Comparison of ENCODE assay signal across 8 cellular contexts in genomic region chr4:40316782-40317635, GRCh38. TPM values are rescaled to one million over a fixed set of nuclear protein-coding genes. Genes with fewer than 3 reads are reported as not detected.
DNase-seq lines count a peak whose midpoint lies in the region; ATAC-seq lines count a peak whose summit lies in the region.

No MANE protein-coding gene starts in this region.

- peaks cover 31% of the 10 kb centered on the region for H3K4me1 ChIP-seq in CD4-positive, alpha-beta memory T cell (ENCODE audit: insufficient read depth, low read length)

- peak overlapping the region; percentile 92 to 97 (median 95) for H3K27ac Mint-ChIP-seq in CD4-positive, alpha-beta memory T cell
- H3K27ac Mint-ChIP-seq in activated naive CD4-positive, alpha-beta T cell treated with anti-CD3 and anti-CD28 coated beads, Interleukin-2, amount 10 ng/mL, durations not matched to agents 7 days and 5 days, result peak overlapping the region; percentile 90

- peaks cover 15 to 37% (median 27%) of the 10 kb centered on the region in 4 donors for H3K4me1 Mint-ChIP-seq in CD4-positive, alpha-beta memory T cell
- peaks cover 59% of the 10 kb centered on the region for H3K4me1 Mint-ChIP-seq in activated naive CD4-positive, alpha-beta T cell treated with anti-CD3 and anti-CD28 coated beads, Interleukin-2, amount 10 ng/mL, durations not matched to agents 7 days and 5 days

- no peaks in the 10 kb centered on the region for H3K9me3 Mint-ChIP-seq in CD4-positive, alpha-beta memory T cell
- H3K9me3 Mint-ChIP-seq in activated naive CD4-positive, alpha-beta T cell treated with anti-CD3 and anti-CD28 coated beads, Interleukin-2, amount 10 ng/mL, durations not matched to agents 7 days and 5 days, result no peaks in the 10 kb centered on the region

- H3K27ac ChIP-seq in CD4-positive, alpha-beta memory T cell (ENCODE audit: low read depth, low read length), result peak overlapping the region; percentile 82

- POLR2A ChIA-PET in CD4-positive, alpha-beta memory T cell (lab: Charles Lee; ENCODE audit: partially characterized antibody), result interaction anchor here (0.5 to 2.5 kb wide), 30 partner anchors 8 to 897 kb away, joined by 3 to 19 read pairs (median 5); partner anchors contain the start of genes N4BP2, SMIM14 and UBE2K

- no peaks in the 10 kb centered on the region for H3K27me3 ChIP-seq in CD4-positive, alpha-beta memory T cell (ENCODE audit: insufficient read depth, low read length)
- H3K27me3 ChIP-seq in MG63, result no peaks in the 10 kb centered on the region

- intact Hi-C loops in CD4-positive, alpha-beta memory T cell (cut with micrococcal nuclease), result loop anchor here (1.0 to 2.0 kb wide), 5 partner anchors 8 to 260 kb away; partner anchors contain the start of gene N4BP2
- intact Hi-C loops in Right ventricle myocardium superior (cut with DNase I), result no loop called here

- peaks cover 0 to 3% of the 10 kb centered on the region in 2 donors for H3K36me3 Mint-ChIP-seq in CD4-positive, alpha-beta memory T cell
- no peaks in the 10 kb centered on the region for H3K36me3 Mint-ChIP-seq in activated naive CD4-positive, alpha-beta T cell treated with anti-CD3 and anti-CD28 coated beads, Interleukin-2, amount 10 ng/mL, durations not matched to agents 7 days and 5 days

- H3K4me3 Mint-ChIP-seq in CD4-positive, alpha-beta memory T cell, result peak overlapping the region; percentile 74 to 90 (median 84)
- peak overlapping the region; percentile 68 for H3K4me3 Mint-ChIP-seq in activated naive CD4-positive, alpha-beta T cell treated with anti-CD3 and anti-CD28 coated beads, Interleukin-2, amount 10 ng/mL, durations not matched to agents 7 days and 5 days

- peak overlapping the region; percentile 7 to 55 for H3K4me3 ChIP-seq in CD4-positive, alpha-beta memory T cell (ENCODE audit: low read length in 2 of 2)
- H3K4me3 ChIP-seq in MG63, result peak overlapping the region; percentile 45

- H3K9me3 ChIP-seq in CD4-positive, alpha-beta memory T cell (ENCODE audit: control insufficient read depth in 1 of 2, low read length in 2 of 2), result no peaks in the 10 kb centered on the region
- no peaks in the 10 kb centered on the region for H3K9me3 ChIP-seq in MG63

- peak; percentile 75 to 81 (median 78) for DNase-seq in CD4-positive, alpha-beta memory T cell
- DNase-seq in MG63 (peak; percentile 22), Right ventricle myocardium superior (no peak), pulmonary artery endothelial cell (ENCODE audit: low read depth, low spot score) (peak; percentile 90), DMS114 treated with DMSO at 0.1 percent for 48 hours (lab: John Stamatoyannopoulos, UW; ENCODE audit: unreplicated experiment) (no peak)
- DNase-seq in activated naive CD4-positive, alpha-beta T cell treated with anti-CD3 and anti-CD28 coated beads, Interleukin-2, amount 10 ng/mL, durations not matched to agents 7 days and 5 days, result peak; percentile 73

- peak; percentile 69 for ATAC-seq in GM21529 (IDR thresholded peaks at IDR 0.05; ENCODE audit: unreplicated experiment)
- ATAC-seq in Right ventricle myocardium superior (ENCODE audit: poor library complexity), result peak; percentile 86
- ATAC-seq in HG03095 (IDR thresholded peaks at IDR 0.05; ENCODE audit: unreplicated experiment), result no peak

- CTCF ChIA-PET in CD4-positive, alpha-beta memory T cell (lab: Charles Lee; ENCODE audit: partially characterized antibody), result interaction anchor here (0.6 to 7.6 kb wide), 56 partner anchors 8 to 619 kb away, joined by 3 to 153 read pairs (median 5); partner anchors contain the start of genes CHRNA9, N4BP2, RHOH and UBE2K
- CTCF ChIA-PET in activated naive CD4-positive, alpha-beta T cell treated with anti-CD3 and anti-CD28 coated beads, Interleukin-2, amount 10 ng/mL, durations not matched to agents 7 days and 5 days (lab: Charles Lee), result interaction anchor here (0.6 to 2.7 kb wide), 33 partner anchors 7 to 607 kb away, joined by 3 to 33 read pairs (median 4); partner anchors contain the start of genes N4BP2 and RHOH

- H3K36me3 ChIP-seq in CD4-positive, alpha-beta memory T cell (ENCODE audit: insufficient read depth, low read length), result no peaks in the 10 kb centered on the region
- H3K36me3 ChIP-seq in MG63, result no peaks in the 10 kb centered on the region

- no peaks in the 10 kb centered on the region for H3K27me3 Mint-ChIP-seq in CD4-positive, alpha-beta memory T cell
- H3K27me3 Mint-ChIP-seq in activated naive CD4-positive, alpha-beta T cell treated with anti-CD3 and anti-CD28 coated beads, Interleukin-2, amount 10 ng/mL, durations not matched to agents 7 days and 5 days, result no peaks in the 10 kb centered on the region

RNA-seq across cellular contexts. Expression of gene CHRNA9, which starts 18.1 kb away (rescaled TPM):
- not detected for total RNA-seq in CD4-positive, alpha-beta memory T cell
- not detected for polyA plus RNA-seq in CD4-positive, alpha-beta memory T cell
- not detected in 2 replicates for total RNA-seq in MG63 (2014; rRNA removed; shearing (Covaris generic); ENCODE audit: low replicate concordance)
- not detected for total RNA-seq in Right ventricle myocardium superior
- total RNA-seq in pulmonary artery endothelial cell, result not detected in 2 replicates

Comparison
In these comparisons a context has a peak if more than half of its experiments do, and no peak if none do; other contexts are left out.
1. DNase-seq: peak in CD4-positive, alpha-beta memory T cell (5 of 5), MG63 (single experiment), activated naive CD4-positive, alpha-beta T cell treated with anti-CD3 and anti-CD28 coated beads, Interleukin-2, amount 10 ng/mL, durations not matched to agents 7 days and 5 days (single experiment) and pulmonary artery endothelial cell (single experiment); none in Right ventricle myocardium superior (single experiment) and DMS114 treated with DMSO at 0.1 percent for 48 hours (single experiment).